In genomic region chr17:81840826-81841778, GRCh38 we compare ENCODE assay signal across 12 cellular contexts. TPM values are rescaled to one million over a fixed set of nuclear protein-coding genes. Genes with fewer than 3 reads are reported as not detected.
DNase-seq lines count a peak whose midpoint lies in the region; ATAC-seq, FAIRE-seq and TF ChIP-seq lines count a peak whose summit lies in the region.
"Had no signal": no experiment of that assay in that cellular context is flagged by ENCODE, and none has a peak within 500 bp of the region (broad histone marks: within the 10 kb centered on the region; RNA-seq: fewer than 3 reads in every experiment).

No MANE protein-coding gene starts in this region.

- intact Hi-C loops in Right ventricle myocardium superior (cut with DNase I) (no loop called here), pancreas (cut with DNase I) (no loop called here), posterior cingulate gyrus (cut with DNase I) (no loop called here)

- FAIRE-seq in pancreas (lab: Jason Lieb, UNC) = no peak

- no peaks in the 10 kb centered on the region for H3K9me3 Mint-ChIP-seq in HFFc6
- H3K9me3 Mint-ChIP-seq: activated T-helper 17 cell treated with anti-CD3 and anti-CD28 coated beads, Interleukin-2, amount 50 U/mL, for 72 hours had no signal

- no peak overlapping the region for H3K27ac Mint-ChIP-seq in HFFc6
- H3K27ac Mint-ChIP-seq: activated T-helper 17 cell treated with anti-CD3 and anti-CD28 coated beads, Interleukin-2, amount 50 U/mL, for 72 hours had no signal

- no peak for TF ChIP-seq CTCF in pancreas (IDR thresholded peaks at IDR 0.05)
- no peak for TF ChIP-seq CTCF in coronary artery (IDR thresholded peaks at IDR 0.05)
- TF ChIP-seq CTCF in HFFc6 (IDR thresholded peaks at IDR 0.05) = no peak

- ATAC-seq in Right ventricle myocardium superior (ENCODE audit: poor library complexity) (peak; percentile 84), pancreas (peak; percentile 63 to 85 (median 76))
- ATAC-seq: activated T-helper 17 cell treated with anti-CD3 and anti-CD28 coated beads, Interleukin-2, amount 50 U/mL, for 72 hours had no signal

- no peaks in the 10 kb centered on the region for H3K27me3 ChIP-seq in NT2/D1 (ENCODE audit: insufficient read depth, insufficient read length)
- no peaks in the 10 kb centered on the region for H3K27me3 ChIP-seq in pancreas

- no peak overlapping the region for H3K4me3 ChIP-seq in NT2/D1 (ENCODE audit: insufficient read length, low read depth)
- H3K4me3 ChIP-seq in pancreas = no peak overlapping the region
- H3K4me3 ChIP-seq in coronary artery = no peak overlapping the region

- WGBS in pancreas, 2 donors = 32 to 39% methylated on average over 40 of the region's 40 CpGs

- H3K36me3 ChIP-seq in NT2/D1 (ENCODE audit: insufficient read depth, insufficient read length, low read length) (peaks cover 45% of the 10 kb centered on the region), pancreas (peaks cover 11 to 30% (median 29%) of the 10 kb centered on the region in 3 donors)

- H3K27ac ChIP-seq in pancreas (peak overlapping the region in 2 of 4 donors; percentile 34 to 51), coronary artery (no peak overlapping the region)

- H3K27me3 Mint-ChIP-seq in HFFc6 (ENCODE audit: insufficient read depth) = peaks cover 7% of the 10 kb centered on the region; the same call in 1 of the 2 replicates
- H3K27me3 Mint-ChIP-seq: activated T-helper 17 cell treated with anti-CD3 and anti-CD28 coated beads, Interleukin-2, amount 50 U/mL, for 72 hours had no signal

- peaks cover 7% of the 10 kb centered on the region for H3K4me1 Mint-ChIP-seq in HFFc6 (ENCODE audit: low read depth)
- H3K4me1 Mint-ChIP-seq: activated T-helper 17 cell treated with anti-CD3 and anti-CD28 coated beads, Interleukin-2, amount 50 U/mL, for 72 hours had no signal

- DNase-seq in GF-D8 (lab: John Stamatoyannopoulos, UW) (peak; percentile 76), NT2/D1 (ENCODE audit: low read depth, low spot score) (no peak), Right ventricle myocardium superior (peak; percentile 58), pancreas (peak; percentile 66 to 93 (median 74)), posterior cingulate gyrus (no peak), coronary artery (ENCODE audit: low spot score) (no peak), HFFc6 (no peak), NCI-H774 (lab: John Stamatoyannopoulos, UW) (no peak)
- DNase-seq: activated CD4-positive, CD25-positive, alpha-beta regulatory T cell treated with anti-CD3 and anti-CD28 coated beads, Interleukin-2, amount 50 U/mL, for 72 hours had no signal

- H3K4me3 Mint-ChIP-seq in HFFc6 = no peak overlapping the region
- H3K4me3 Mint-ChIP-seq: activated T-helper 17 cell treated with anti-CD3 and anti-CD28 coated beads, Interleukin-2, amount 50 U/mL, for 72 hours had no signal

- H3K36me3 Mint-ChIP-seq in HFFc6 (ENCODE audit: low read depth) = peaks cover 16% of the 10 kb centered on the region

- H3K4me1 ChIP-seq in NT2/D1 (ENCODE audit: insufficient read depth, insufficient read length) (peaks cover 35% of the 10 kb centered on the region), pancreas (peaks cover 0 to 15% (median 0%) of the 10 kb centered on the region in 3 donors)

- H3K9me3 ChIP-seq in NT2/D1 (ENCODE audit: insufficient read depth, low read length) (no peaks in the 10 kb centered on the region), pancreas (no peaks in the 10 kb centered on the region)

- peak overlapping the region; percentile 67 for H3K9ac ChIP-seq in NT2/D1 (ENCODE audit: insufficient read length, low read depth)

RNA-seq across cellular contexts. Expression of gene PPP1R27, which starts 6.3 kb away (rescaled TPM):
- not detected for total RNA-seq in Right ventricle myocardium superior
- total RNA-seq in pancreas = under 1 TPM in 1 of 6 donors, not detected in 5; 0.19 TPM
- 1 to 10 TPM; 1.1 to 1.5 TPM for polyA plus RNA-seq in pancreas
- not detected for total RNA-seq in HFFc6 (2021; fragmentation: NEBNext Ultra II Directional; extraction: Animal tissue kit (Norgen Biotek cat#: 25700))
- total RNA-seq: activated T-helper 17 cell treated with anti-CD3 and anti-CD28 coated beads, Interleukin-2, amount 50 U/mL, for 72 hours had no signal

RNA-seq across cellular contexts. Expression of gene MCRIP1, which starts 8.0 kb away (rescaled TPM):
- total RNA-seq in Right ventricle myocardium superior (104 TPM), pancreas (10 to 100 TPM; 28.9 to 64.0 (median 50.2) TPM)
- 100 to 1,000 TPM; 133 to 203 TPM for polyA plus RNA-seq in pancreas
- total RNA-seq in HFFc6 (2021; fragmentation: NEBNext Ultra II Directional; extraction: Animal tissue kit (Norgen Biotek cat#: 25700)) = 100 to 1,000 TPM in 2 of 6 experiments, 10 to 100 TPM in 4; 88.0 to 103 (median 92.8) TPM

RNA-seq across cellular contexts. Expression of gene P4HB, which starts 19.2 kb away (rescaled TPM):
- total RNA-seq in Right ventricle myocardium superior (309 TPM), pancreas (1,000 to 10,000 TPM; 1,057 to 2,130 (median 1,556) TPM)
- polyA plus RNA-seq in pancreas = 1,000 to 10,000 TPM in 1 of 2 donors, 100 to 1,000 TPM in 1; 876 to 1,399 TPM
- 100 to 1,000 TPM; 790 to 981 (median 910) TPM for total RNA-seq in HFFc6 (2021; fragmentation: NEBNext Ultra II Directional; extraction: Animal tissue kit (Norgen Biotek cat#: 25700))

RNA-seq across cellular contexts. Expression of gene ARHGDIA, which starts 30.0 kb away (rescaled TPM):
- total RNA-seq in Right ventricle myocardium superior (113 TPM), pancreas (100 to 1,000 TPM in 5 of 6 donors, 10 to 100 TPM in 1; 99.5 to 170 (median 160) TPM)
- 100 to 1,000 TPM; 157 to 225 TPM for polyA plus RNA-seq in pancreas
- 1,000 to 10,000 TPM in 1 of 6 experiments, 100 to 1,000 TPM in 5; 758 to 1,040 (median 908) TPM for total RNA-seq in HFFc6 (2021; fragmentation: NEBNext Ultra II Directional; extraction: Animal tissue kit (Norgen Biotek cat#: 25700))

RNA-seq across cellular contexts. Expression of gene GCGR, which starts 37.2 kb away (rescaled TPM):
- not detected for total RNA-seq in Right ventricle myocardium superior
- total RNA-seq in pancreas = 1 to 10 TPM in 2 of 6 donors, under 1 TPM in 3, not detected in 1; 0.28 to 2.1 (median 0.79) TPM
- 10 to 100 TPM in 1 of 2 donors, 1 to 10 TPM in 1; 7.3 to 22.7 TPM for polyA plus RNA-seq in pancreas
- not detected for total RNA-seq in HFFc6 (2021; fragmentation: NEBNext Ultra II Directional; extraction: Animal tissue kit (Norgen Biotek cat#: 25700))
- total RNA-seq: kidney epithelial cell, SK-MEL-5 had no signal

Comparison
In these comparisons a context has a peak if more than half of its experiments do, and no peak if none do; other contexts are left out.
1. DNase-seq: peak in GF-D8 (single experiment), Right ventricle myocardium superior (single experiment) and pancreas (6 of 6); none in NT2/D1 (single experiment), posterior cingulate gyrus (0 of 10), coronary artery (single experiment), HFFc6 (single experiment) and NCI-H774 (single experiment).